ENCODE assay signal across 5 cellular contexts in the genomic region with DNA sequence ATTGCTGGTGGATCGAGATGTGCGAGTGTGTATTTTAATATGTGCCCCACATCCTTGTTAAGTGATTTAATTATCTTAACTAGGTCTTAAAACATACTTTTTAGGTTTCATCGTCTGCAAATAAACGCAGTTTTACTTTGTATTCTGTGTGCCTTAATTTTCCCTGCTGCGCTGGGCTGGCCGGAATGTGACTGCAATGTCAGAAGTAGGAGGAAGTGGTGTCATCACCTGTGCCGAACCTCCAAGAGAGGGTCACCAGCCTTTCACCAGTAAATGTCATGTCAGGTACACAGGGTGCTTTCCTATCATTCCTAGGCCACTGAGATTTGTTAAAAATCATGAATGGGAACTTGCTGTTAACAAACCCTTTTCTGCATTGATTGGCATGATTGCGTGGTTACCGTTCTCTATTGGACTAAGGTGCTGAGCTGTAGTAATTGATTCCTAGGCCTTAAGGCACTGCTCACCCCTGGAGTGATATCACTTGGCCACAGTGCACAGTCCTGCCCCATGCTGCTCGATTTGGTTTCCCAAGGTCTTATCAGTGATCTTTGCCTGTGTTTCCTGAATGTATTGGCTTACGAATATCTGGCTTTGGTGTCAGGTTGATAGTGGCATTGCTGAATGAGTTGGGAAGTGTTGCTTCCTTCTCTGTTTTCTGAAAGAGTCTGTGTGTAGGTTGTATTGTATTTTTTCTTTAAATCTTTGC. TPM values are rescaled to one million over a fixed set of nuclear protein-coding genes. Genes with fewer than 3 reads are reported as not detected.
"Had no signal": no experiment of that assay in that cellular context is flagged by ENCODE, and none has a peak within 500 bp of the region (broad histone marks: within the 10 kb centered on the region; RNA-seq: fewer than 3 reads in every experiment).

No MANE protein-coding gene starts in this region.

RNA-seq across cellular contexts. Expression of a gene that starts 40.7 kb away (rescaled TPM):
- total RNA-seq: activated naive CD4-positive, alpha-beta T cell treated with anti-CD3 and anti-CD28 coated beads for 36 hours; activated naive CD8-positive, alpha-beta T cell treated with anti-CD3 and anti-CD28 coated beads for 36 hours; activated T-helper 1 cell treated with anti-CD3 and anti-CD28 coated beads, Interleukin-12 subunit alpha, Interleukin-12 subunit beta, Interleukin-2, Interleukin-4 antibody, amounts not matched to agents 30 ng/mL and 10 ng/mL and 1 ng/mL, durations not matched to agents 14 hours and 24 hours and 36 hours; endothelial cell of umbilical vein; T-helper 1 cell treated with Interleukin-12 subunit alpha and Interleukin-12 subunit beta and Interleukin-4 antibody, amounts not matched to agents 30 ng/mL and 1 ng/mL, for 36 hours had no signal

RNA-seq across cellular contexts. Expression of a gene that starts 50.7 kb away (rescaled TPM):
- total RNA-seq: activated T-helper 1 cell treated with anti-CD3 and anti-CD28 coated beads, Interleukin-12 subunit alpha, Interleukin-12 subunit beta, Interleukin-2, Interleukin-4 antibody, amounts not matched to agents 30 ng/mL and 10 ng/mL and 1 ng/mL, durations not matched to agents 14 hours and 24 hours and 36 hours had no signal
